8 cellular contexts compared by ENCODE assay signal in the genomic region with DNA sequence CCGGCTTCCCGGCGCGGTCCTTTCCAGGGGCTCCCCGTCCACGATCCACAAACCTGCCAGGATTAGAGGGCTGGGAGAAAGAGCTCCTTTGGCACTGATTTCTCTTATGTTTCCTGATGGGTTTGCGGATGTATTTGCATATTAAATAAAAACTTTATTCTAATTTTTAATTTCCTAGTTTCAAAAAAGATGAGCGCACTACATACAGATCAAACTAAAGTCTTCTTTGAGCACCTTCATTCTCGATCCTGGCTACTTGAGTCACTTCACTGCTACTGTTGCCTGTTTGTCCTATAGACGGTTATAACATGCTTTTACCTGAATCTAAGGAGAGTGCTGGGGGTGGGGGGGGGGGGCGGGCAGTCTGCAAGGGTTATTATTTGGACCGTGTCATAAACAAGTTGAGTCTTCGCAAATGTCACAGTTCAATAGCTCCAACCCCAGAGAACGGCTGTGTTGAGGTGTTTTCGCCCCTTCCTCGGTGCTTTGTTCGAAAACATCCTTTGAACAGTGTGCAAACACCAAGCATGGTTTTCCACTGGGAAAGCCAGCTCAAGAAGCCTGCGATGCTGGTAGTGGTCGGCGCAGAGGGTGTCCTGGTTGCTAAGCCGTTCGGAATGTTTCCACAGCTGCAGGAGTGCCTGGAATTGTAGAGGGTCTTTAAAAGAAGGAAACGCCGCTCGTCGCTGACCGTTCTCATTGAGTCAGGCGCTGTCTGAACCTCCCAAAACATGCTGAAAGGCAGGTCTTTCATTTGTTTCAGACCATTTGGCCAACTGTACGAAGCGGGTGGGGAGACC. TPM values are rescaled to one million over a fixed set of nuclear protein-coding genes. Genes with fewer than 3 reads are reported as not detected.
DNase-seq lines count a peak whose midpoint lies in the region; ATAC-seq and TF ChIP-seq lines count a peak whose summit lies in the region.

No MANE protein-coding gene starts in this region.

- peak overlapping the region; percentile 91 for H3K4me3 Mint-ChIP-seq in natural killer cell treated with Interleukin-12 subunit alpha and Interleukin-12 subunit beta and Interleukin-15 and Interleukin-18, amount 100 ng/mL, for 72 hours

- H3K27me3 ChIP-seq in BLaER1 treated with 17β-estradiol and CSF1 and Interleukin-3, amounts not matched to agents 10 nM and 100 nM, result no peaks in the 10 kb centered on the region

- H3K27me3 Mint-ChIP-seq in natural killer cell treated with Interleukin-12 subunit alpha and Interleukin-12 subunit beta and Interleukin-15 and Interleukin-18, amount 100 ng/mL, for 72 hours, result no peaks in the 10 kb centered on the region

- H3K4me3 ChIP-seq in BLaER1 treated with 17β-estradiol and CSF1 and Interleukin-3, amounts not matched to agents 10 nM and 100 nM, result peak overlapping the region; percentile 78 to 100 (median 98)
- peak overlapping the region; percentile 87 for H3K4me3 ChIP-seq in Jurkat, Clone E6-1 (ENCODE audit: low read length)

- H3K4me1 Mint-ChIP-seq in natural killer cell treated with Interleukin-12 subunit alpha and Interleukin-12 subunit beta and Interleukin-15 and Interleukin-18, amount 100 ng/mL, for 72 hours (ENCODE audit: low read depth in 2 of 2), result peaks cover 19 to 33% of the 10 kb centered on the region in 2 donors

- H3K9ac ChIP-seq in BLaER1 treated with 17β-estradiol and CSF1 and Interleukin-3, amounts not matched to agents 10 nM and 100 nM, result peak overlapping the region; percentile 46 to 97 (median 93); a peak in 21 of 22 replicates

- no peaks in the 10 kb centered on the region for H3K9me3 ChIP-seq in BLaER1 treated with 17β-estradiol and CSF1 and Interleukin-3, amounts not matched to agents 10 nM and 100 nM (replicated peaks in 1 of 11)

- peak overlapping the region; percentile 48 to 79 for H3K27ac Mint-ChIP-seq in natural killer cell treated with Interleukin-12 subunit alpha and Interleukin-12 subunit beta and Interleukin-15 and Interleukin-18, amount 100 ng/mL, for 72 hours

- no peak for DNase-seq in Jurkat, Clone E6-1 (ENCODE audit: low read depth, low spot score)
- peak; percentile 61 for DNase-seq in cerebellar cortex (ENCODE audit: low spot score)
- DNase-seq in natural killer cell treated with Interleukin-12 subunit alpha and Interleukin-12 subunit beta and Interleukin-15 and Interleukin-18, amount 100 ng/mL, for 72 hours (ENCODE audit: low spot score), result no peak
- no peak for DNase-seq in NCI-H128 (lab: John Stamatoyannopoulos, UW; ENCODE audit: unreplicated experiment)
- DNase-seq in HT-29 (ENCODE audit: low spot score), result no peak
- DNase-seq in GM13977 (ENCODE audit: low spot score), result no peak

- ATAC-seq in natural killer cell treated with Interleukin-12 subunit alpha and Interleukin-12 subunit beta and Interleukin-15 and Interleukin-18, amount 100 ng/mL, for 72 hours, result no peak
- ATAC-seq in HG02678 (IDR thresholded peaks at IDR 0.05; ENCODE audit: unreplicated experiment), result no peak

- H3K27ac ChIP-seq in BLaER1 treated with 17β-estradiol and CSF1 and Interleukin-3, amounts not matched to agents 10 nM and 100 nM, result peak overlapping the region in 6 of 11 experiments; percentile 87 to 96 (median 94); a peak in 6 of 22 replicates

- H3K4me2 ChIP-seq in BLaER1 treated with 17β-estradiol and CSF1 and Interleukin-3, amounts not matched to agents 10 nM and 100 nM, result peak overlapping the region; percentile 52 to 99 (median 96)

- peaks cover 11 to 35% (median 28%) of the 10 kb centered on the region in 10 experiments for H3K4me1 ChIP-seq in BLaER1 treated with 17β-estradiol and CSF1 and Interleukin-3, amounts not matched to agents 10 nM and 100 nM

- no peaks in the 10 kb centered on the region for H3K9me3 Mint-ChIP-seq in natural killer cell treated with Interleukin-12 subunit alpha and Interleukin-12 subunit beta and Interleukin-15 and Interleukin-18, amount 100 ng/mL, for 72 hours

- no peaks in the 10 kb centered on the region for H3K36me3 Mint-ChIP-seq in natural killer cell treated with Interleukin-12 subunit alpha and Interleukin-12 subunit beta and Interleukin-15 and Interleukin-18, amount 100 ng/mL, for 72 hours

- in situ Hi-C loops in GM13977 (cut with MboI; ENCODE audit: low pct_unique_long_range_greater_than_20kb, low sequenced_read_pairs, unreplicated experiment), result no loop called here

- TF ChIP-seq CTCF in GM13977 (IDR thresholded peaks at IDR 0.05; ENCODE audit: extremely low read depth, insufficient read depth, missing control alignments), result no peak

- peaks cover 0 to 36% (median 10%) of the 10 kb centered on the region in 11 experiments; a peak in 12 of 22 replicates for H4K20me1 ChIP-seq in BLaER1 treated with 17β-estradiol and CSF1 and Interleukin-3, amounts not matched to agents 10 nM and 100 nM

- peaks cover 0 to 13% (median 5%) of the 10 kb centered on the region in 11 experiments; a peak in 16 of 22 replicates for H3K36me3 ChIP-seq in BLaER1 treated with 17β-estradiol and CSF1 and Interleukin-3, amounts not matched to agents 10 nM and 100 nM

RNA-seq across cellular contexts. Expression of gene STK10, which starts 1.1 kb away (rescaled TPM):
- 19.4 TPM for polyA plus RNA-seq in Jurkat, Clone E6-1 (2012; ENCODE audit: insufficient read depth, insufficient read length)
- total RNA-seq in natural killer cell treated with Interleukin-12 subunit alpha and Interleukin-12 subunit beta and Interleukin-15 and Interleukin-18, amount 100 ng/mL, for 72 hours, result 100 to 1,000 TPM; 199 to 218 TPM
- 19.0 and 19.9 TPM in 2 replicates for total RNA-seq in HT-29 (2014; rRNA removed; shearing (Covaris generic))

RNA-seq across cellular contexts. Expression of gene EFCAB9, which starts 4.9 kb away (rescaled TPM):
- polyA plus RNA-seq in Jurkat, Clone E6-1 (2012; ENCODE audit: insufficient read depth, insufficient read length), result not detected
- total RNA-seq in natural killer cell treated with Interleukin-12 subunit alpha and Interleukin-12 subunit beta and Interleukin-15 and Interleukin-18, amount 100 ng/mL, for 72 hours, result not detected
- total RNA-seq in HT-29 (2014; rRNA removed; shearing (Covaris generic)), result not detected in 2 replicates
